14 cellular contexts compared by ENCODE assay signal in genomic region chr10:102906507-102906906, GRCh38. TPM values are rescaled to one million over a fixed set of nuclear protein-coding genes. Genes with fewer than 3 reads are reported as not detected.
DNase-seq lines count a peak whose midpoint lies in the region; ATAC-seq lines count a peak whose summit lies in the region.
"Had no signal": no experiment of that assay in that cellular context is flagged by ENCODE, and none has a peak within 500 bp of the region (broad histone marks: within the 10 kb centered on the region; RNA-seq: fewer than 3 reads in every experiment).

No MANE protein-coding gene starts in this region.

- DNase-seq in Right ventricle myocardium superior (no peak), cardiac septum (ENCODE audit: low spot score) (no peak), COLO829 (ENCODE audit: low spot score) (peak; percentile 6), SK-MEL-5 (ENCODE audit: low read depth, low spot score) (peak; percentile 62), mesenteric fat pad (ENCODE audit: low spot score) (peak; percentile 9), HuH-7 (ENCODE audit: low spot score) (no peak)
- no peak for DNase-seq in activated naive CD4-positive, alpha-beta T cell treated with anti-CD3 and anti-CD28 coated beads, Interleukin-2, amount 50 U/mL, for 16 hours
- DNase-seq: C1 segment of cervical spinal cord; Caco-2; CD4-positive, alpha-beta memory T cell; DMS153; DND-41; GOT3; HFFc6 had no signal

- in situ Hi-C loops in SK-MEL-5 (cut with HindIII; ENCODE audit: low pct_unique_long_range_greater_than_20kb, low sequenced_read_pairs) = no loop called here

- intact Hi-C loops in Right ventricle myocardium superior (cut with DNase I) = no loop called here
- intact Hi-C loops in cardiac septum (cut with DNase I) = no loop called here

- peak; percentile 53 for ATAC-seq in Right ventricle myocardium superior (ENCODE audit: poor library complexity)

RNA-seq across cellular contexts. Expression of gene CNNM2, which starts 11.6 kb away (rescaled TPM):
- total RNA-seq in Right ventricle myocardium superior (2.6 TPM), cardiac septum (5.9 TPM), mesenteric fat pad (3.1 TPM)
- total RNA-seq in SK-MEL-5 (2014; rRNA removed; shearing (Covaris generic)) = 6.5 and 7.6 TPM in 2 replicates
- 13.0 and 13.6 TPM in 2 replicates for polyA plus RNA-seq in SK-MEL-5 (2015; cell fraction: cytosol; rRNA removed)
- 3.3 and 6.1 TPM in 2 replicates for polyA plus RNA-seq in SK-MEL-5 (2015; cell fraction: nucleus; rRNA removed)

RNA-seq across cellular contexts. Expression of gene AS3MT, which starts 37.2 kb away (rescaled TPM):
- total RNA-seq in Right ventricle myocardium superior = 16.1 TPM
- total RNA-seq in cardiac septum = 7.2 TPM
- 0.13 and 0.21 TPM in 2 replicates for total RNA-seq in SK-MEL-5 (2014; rRNA removed; shearing (Covaris generic))
- polyA plus RNA-seq in SK-MEL-5 (2015; cell fraction: cytosol; rRNA removed) = not detected in 2 replicates
- polyA plus RNA-seq in SK-MEL-5 (2015; cell fraction: nucleus; rRNA removed) = 0.50 and 2.8 TPM in 2 replicates
- total RNA-seq in mesenteric fat pad = 2.1 TPM

RNA-seq across cellular contexts. Expression of gene BORCS7, which starts 52.4 kb away (rescaled TPM):
- total RNA-seq in Right ventricle myocardium superior (11.1 TPM), cardiac septum (15.8 TPM), mesenteric fat pad (25.7 TPM)
- total RNA-seq in SK-MEL-5 (2014; rRNA removed; shearing (Covaris generic)) = 22.1 and 25.2 TPM in 2 replicates
- polyA plus RNA-seq in SK-MEL-5 (2015; cell fraction: cytosol; rRNA removed) = 16.7 and 25.5 TPM in 2 replicates
- polyA plus RNA-seq in SK-MEL-5 (2015; cell fraction: nucleus; rRNA removed) = 8.4 and 13.3 TPM in 2 replicates

Comparison
In these comparisons a context has a peak if more than half of its experiments do, and no peak if none do; other contexts are left out.
1. DNase-seq: peak in COLO829 (single experiment), SK-MEL-5 (single experiment) and mesenteric fat pad (single experiment); none in Right ventricle myocardium superior (single experiment), cardiac septum (single experiment), activated naive CD4-positive, alpha-beta T cell treated with anti-CD3 and anti-CD28 coated beads, Interleukin-2, amount 50 U/mL, for 16 hours (single experiment) and HuH-7 (single experiment).